Comparison of ENCODE assay signal across 20 cellular contexts in genomic region chr5:75588666-75589065, GRCh38. TPM values are rescaled to one million over a fixed set of nuclear protein-coding genes. Genes with fewer than 3 reads are reported as not detected.
DNase-seq lines count a peak whose midpoint lies in the region; ATAC-seq, FAIRE-seq and TF ChIP-seq lines count a peak whose summit lies in the region.
"Had no signal": no experiment of that assay in that cellular context is flagged by ENCODE, and none has a peak within 500 bp of the region (broad histone marks: within the 10 kb centered on the region; RNA-seq: fewer than 3 reads in every experiment).

No MANE protein-coding gene starts in this region.

- no peak for DNase-seq in D721Med (ENCODE audit: insufficient read length, low spot score)
- DNase-seq in NCI-H82 (lab: John Stamatoyannopoulos, UW), result peak; percentile 93
- no peak for DNase-seq in K562 (ENCODE audit: extremely low read depth in 1 of 4, low spot score in 3 of 4)
- peak; percentile 85 for DNase-seq in fibroblast of the aortic adventitia (ENCODE audit: low read depth)
- no peak for DNase-seq in RKO (ENCODE audit: low spot score)
- no peak for DNase-seq in T1000 (lab: John Stamatoyannopoulos, UW)
- DNase-seq: DND-41, HFFc6, NCI-H1417, NCI-H2029, NCI-H69, RPMI8226, SIG-M5 had no signal

- H3K27ac ChIP-seq in K562 (ENCODE audit: extremely low read depth, low read depth, low read length), result no peak overlapping the region
- H3K27ac ChIP-seq: 22Rv1, KMS-11 had no signal

- no peaks in the 10 kb centered on the region for H4K20me1 ChIP-seq in K562 (replicated peaks; ENCODE audit: control insufficient read depth, insufficient read depth, low read length)

- no peaks in the 10 kb centered on the region for H3K9me1 ChIP-seq in K562 (ENCODE audit: control insufficient read depth, insufficient read depth, low read length)

- ATAC-seq in K562, result no peak
- ATAC-seq in GM19023 (IDR thresholded peaks at IDR 0.05; ENCODE audit: unreplicated experiment), result no peak
- ATAC-seq in GM18907 (IDR thresholded peaks at IDR 0.05; ENCODE audit: unreplicated experiment), result no peak

- peak; percentile 87 for FAIRE-seq in D721Med (lab: Jason Lieb, UNC)
- peak; percentile 15 for FAIRE-seq in K562 (lab: Jason Lieb, UNC)

- CTCF ChIA-PET in K562 (lab: Yijun Ruan, JAX; ENCODE audit: low intra/inter-chr PET ratio), result no interaction called here

- no peaks in the 10 kb centered on the region for H3K4me1 ChIP-seq in K562 (replicated peaks in 1 of 2; ENCODE audit: control insufficient read depth in 2 of 2, insufficient read depth in 2 of 2, low read length in 2 of 2)

- intact Hi-C loops in K562 (cut with micrococcal nuclease), result no loop called here

- H3K9ac ChIP-seq in K562 (ENCODE audit: insufficient read depth in 1 of 2, low read depth in 2 of 2, low read length in 2 of 2), result no peak overlapping the region
- H3K9ac ChIP-seq: KMS-11 had no signal

- H2AFZ ChIP-seq in K562 (ENCODE audit: low read depth, low read length), result no peak overlapping the region

- 85% methylated on average over 3 of the region's 3 CpGs for WGBS in K562 (ENCODE audit: insufficient coverage, low coverage, missing lambda C conversion rate)

- no TSS peak for BruUV-seq in K562 (replicated peaks; lab: Mats Ljungman, UMichigan)

- in situ Hi-C loops in K562 (cut with MboI), result no loop called here

- no peak for TF ChIP-seq CTCF in D721Med (IDR thresholded peaks at IDR 0.05; ENCODE audit: insufficient read depth, missing control alignments)
- no peak for TF ChIP-seq CTCF in K562 (IDR thresholded peaks at IDR 0.05 in 2 of 3, conservative IDR thresholded peaks at IDR 0.05 in 1 of 3; ENCODE audit: insufficient read depth in 2 of 3, low read depth in 1 of 3, low read length in 3 of 3)
- no peak for TF ChIP-seq CTCF in fibroblast of the aortic adventitia (IDR thresholded peaks at IDR 0.05; ENCODE audit: insufficient read depth, low read length)

- no peak overlapping the region for H3K4me3 ChIP-seq in K562
- H3K4me3 ChIP-seq in fibroblast of the aortic adventitia (ENCODE audit: low read depth, low read length), result no peak overlapping the region

- no peak overlapping the region for H3K4me2 ChIP-seq in K562 (ENCODE audit: insufficient read depth, low read length)
- H3K4me2 ChIP-seq: KMS-11 had no signal

- H3K9me3 ChIP-seq in K562 (replicated peaks; ENCODE audit: control insufficient read depth, insufficient read depth, low read depth, low read length), result no peaks in the 10 kb centered on the region

- TF ChIP-seq EP300 in K562 (IDR thresholded peaks at IDR 0.05; ENCODE audit: low read length), result no peak

- POLR2A ChIA-PET in K562 (lab: Yijun Ruan, JAX), result no interaction called here

- peaks cover 25% of the 10 kb centered on the region; the same call in 1 of the 3 replicates for H3K36me3 ChIP-seq in K562 (ENCODE audit: control insufficient read depth, insufficient read depth, low read length)

- TF ChIP-seq RAD21 in K562 (CRISPR knock-in tag; conservative IDR thresholded peaks at IDR 0.05 in 1 of 2, IDR thresholded peaks at IDR 0.05 in 1 of 2), result no peak

- no peaks in the 10 kb centered on the region for H3K27me3 ChIP-seq in K562 (ENCODE audit: control insufficient read depth in 2 of 2, insufficient read depth in 2 of 2, low read length in 2 of 2)

- no peaks in the 10 kb centered on the region for H3K79me2 ChIP-seq in K562 (ENCODE audit: control insufficient read depth, insufficient read depth, low read length)

- no peak for TF ChIP-seq POLR2A in K562 (conservative IDR thresholded peaks at IDR 0.05)

TF ChIP-seq in K562, 482 proteins besides CTCF, POLR2A, EP300 and RAD21:
- TF ChIP-seq, protein P1, sequence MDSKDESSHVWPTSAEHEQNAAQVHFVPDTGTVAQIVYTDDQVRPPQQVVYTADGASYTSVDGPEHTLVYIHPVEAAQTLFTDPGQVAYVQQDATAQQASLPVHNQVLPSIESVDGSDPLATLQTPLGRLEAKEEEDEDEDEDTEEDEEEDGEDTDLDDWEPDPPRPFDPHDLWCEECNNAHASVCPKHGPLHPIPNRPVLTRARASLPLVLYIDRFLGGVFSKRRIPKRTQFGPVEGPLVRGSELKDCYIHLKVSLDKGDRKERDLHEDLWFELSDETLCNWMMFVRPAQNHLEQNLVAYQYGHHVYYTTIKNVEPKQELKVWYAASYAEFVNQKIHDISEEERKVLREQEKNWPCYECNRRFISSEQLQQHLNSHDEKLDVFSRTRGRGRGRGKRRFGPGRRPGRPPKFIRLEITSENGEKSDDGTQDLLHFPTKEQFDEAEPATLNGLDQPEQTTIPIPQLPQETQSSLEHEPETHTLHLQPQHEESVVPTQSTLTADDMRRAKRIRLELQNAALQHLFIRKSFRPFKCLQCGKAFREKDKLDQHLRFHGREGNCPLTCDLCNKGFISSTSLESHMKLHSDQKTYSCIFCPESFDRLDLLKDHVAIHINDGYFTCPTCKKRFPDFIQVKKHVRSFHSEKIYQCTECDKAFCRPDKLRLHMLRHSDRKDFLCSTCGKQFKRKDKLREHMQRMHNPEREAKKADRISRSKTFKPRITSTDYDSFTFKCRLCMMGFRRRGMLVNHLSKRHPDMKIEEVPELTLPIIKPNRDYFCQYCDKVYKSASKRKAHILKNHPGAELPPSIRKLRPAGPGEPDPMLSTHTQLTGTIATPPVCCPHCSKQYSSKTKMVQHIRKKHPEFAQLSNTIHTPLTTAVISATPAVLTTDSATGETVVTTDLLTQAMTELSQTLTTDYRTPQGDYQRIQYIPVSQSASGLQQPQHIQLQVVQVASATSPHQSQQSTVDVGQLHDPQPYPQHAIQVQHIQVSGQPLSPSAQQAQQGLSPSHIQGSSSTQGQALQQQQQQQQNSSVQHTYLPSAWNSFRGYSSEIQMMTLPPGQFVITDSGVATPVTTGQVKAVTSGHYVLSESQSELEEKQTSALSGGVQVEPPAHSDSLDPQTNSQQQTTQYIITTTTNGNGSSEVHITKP (IDR thresholded peaks at IDR 0.05; ENCODE audit: partially characterized antibody), result no peak
- TF ChIP-seq ZBTB26 (CRISPR knock-in tag; IDR thresholded peaks at IDR 0.05) (no peak), NFXL1 (CRISPR knock-in tag; IDR thresholded peaks at IDR 0.05) (no peak), RBBP5 (IDR thresholded peaks at IDR 0.05; ENCODE audit: borderline replicate concordance, insufficient read depth, low read length, poor library complexity, severe bottlenecking) (no peak), PHTF2 (CRISPR knock-in tag; IDR thresholded peaks at IDR 0.05) (no peak), ZNF75A (CRISPR knock-in tag; IDR thresholded peaks at IDR 0.05) (no peak)

RNA-seq across cellular contexts. Expression of gene ANKDD1B, which starts 22.6 kb away (rescaled TPM):
- 1.3 TPM in 1 of 2 replicates, not detected in the other for total RNA-seq in K562 (2011; cell fraction: chromatin; rRNA removed; ENCODE audit: low replicate concordance)
- total RNA-seq in K562 (2011; cell fraction: nucleolus; rRNA removed), result not detected in 2 replicates
- 1.3 TPM in 1 of 2 replicates, not detected in the other for total RNA-seq in K562 (2011; cell fraction: nucleoplasm; rRNA removed)
- 0.12 TPM in 1 of 2 replicates, not detected in the other for total RNA-seq in K562 (2014; rRNA removed)
- total RNA-seq in K562 (2014; rRNA removed; fragmentation: Illumina TruSeq; extraction: Trizol), result 0.29 TPM in 2 replicates
- total RNA-seq in K562 (2015; rRNA removed; fragmentation: Illumina TruSeq; extraction: Trizol), result 0.07 and 0.19 TPM in 2 replicates
- total RNA-seq in K562 (2021), result 0.18 and 0.25 TPM in 2 replicates
- 0.04 and 0.22 TPM in 2 replicates for polyA plus RNA-seq in K562 (2011; rRNA removed)
- polyA plus RNA-seq in K562 (2011; cell fraction: cytosol; rRNA removed), result not detected in 2 replicates
- polyA plus RNA-seq in K562 (2011; cell fraction: nucleus; rRNA removed), result 0.37 and 0.70 TPM in 2 replicates
- 0.22 and 0.30 TPM in 2 replicates for polyA plus RNA-seq in K562 (2012)
- polyA plus RNA-seq in K562 (2014; fragmentation: Illumina TruSeq; extraction: Trizol), result 0.04 and 0.11 TPM in 2 replicates
- polyA plus RNA-seq in K562 (2014; fragmentation: Nextera tagmentation; extraction: Ambion mirVana), result under 1 TPM; 0.18 to 0.27 TPM
- 0.13 TPM in 1 of 2 replicates, not detected in the other for polyA plus RNA-seq in K562 (2014; rRNA removed)
- 0.36 TPM in 1 of 2 replicates, not detected in the other for polyA minus RNA-seq in K562 (2011; rRNA and poly(A)+ RNA removed)
- polyA minus RNA-seq in K562 (2011; cell fraction: cytosol; rRNA and poly(A)+ RNA removed), result not detected in 2 replicates
- 0.56 TPM in 1 of 2 replicates, not detected in the other for polyA minus RNA-seq in K562 (2011; cell fraction: nucleus; rRNA and poly(A)+ RNA removed)
- total RNA-seq in fibroblast of the aortic adventitia (ENCODE audit: low replicate concordance), result 0.45 and 3.8 TPM in 2 replicates
- total RNA-seq: G401, H4 had no signal
- polyA plus RNA-seq: CD14-positive monocyte had no signal

Comparison
In these comparisons a context has a peak if more than half of its experiments do, and no peak if none do; other contexts are left out.
1. DNase-seq: peak in NCI-H82 (single experiment) and fibroblast of the aortic adventitia (single experiment); none in D721Med (single experiment), K562 (0 of 4), RKO (single experiment) and T1000 (single experiment).